19 cellular contexts compared by ENCODE assay signal in the genomic region with DNA sequence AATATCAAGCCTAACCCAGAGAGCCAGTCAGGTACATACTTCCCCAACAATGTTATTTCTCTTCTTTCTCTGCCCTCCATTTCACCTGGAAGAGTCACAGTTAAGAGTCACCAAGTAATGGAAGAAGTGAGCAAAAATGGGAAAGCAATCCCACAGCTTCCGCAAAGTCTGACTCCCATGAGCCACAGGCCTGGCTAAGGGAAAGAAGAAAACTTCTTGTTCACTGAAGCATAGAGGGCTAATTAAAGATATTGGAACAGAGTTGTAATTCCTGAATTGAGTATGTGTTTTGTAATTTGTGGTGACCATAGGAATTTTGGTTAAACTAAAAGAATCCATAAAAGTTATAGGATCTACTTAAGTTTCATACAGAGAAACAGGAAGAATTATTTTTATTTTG.
"Had no signal": no experiment of that assay in that cellular context is flagged by ENCODE, and none has a peak within 500 bp of the region (broad histone marks: within the 10 kb centered on the region; RNA-seq: fewer than 3 reads in every experiment).

No MANE protein-coding gene starts in this region.

- H3K36me3 Mint-ChIP-seq: memory B cell, mesothelial cell of epicardium, natural killer cell had no signal

- H3K4me1 ChIP-seq: colonic mucosa, heart left ventricle, left ventricle myocardium inferior, lower lobe of right lung, right atrium auricular region had no signal

- DNase-seq: colonic mucosa; effector CD4-positive, alpha-beta T cell; endodermal cell; erythroblast; heart left ventricle; hypothalamus; left ventricle myocardium inferior; lower lobe of right lung; natural killer cell; small intestine; stimulated activated CD4-positive, alpha-beta T cell treated with anti-CD3 and anti-CD28 coated beads, Interleukin-12 subunit alpha, Interleukin-12 subunit beta, amount 100 ng/mL, for 4 hours; stimulated activated naive CD4-positive, alpha-beta T cell treated with Interleukin-2 at 50 U/mL for 16 hours; trophoblast cell had no signal

- H3K9me3 ChIP-seq: colonic mucosa, heart left ventricle, left ventricle myocardium inferior, lower lobe of right lung, right atrium auricular region had no signal

- H3K27me3 Mint-ChIP-seq: memory B cell had no signal

- ATAC-seq: heart left ventricle, lower lobe of right lung, natural killer cell had no signal

- H3K27ac Mint-ChIP-seq: endodermal cell, memory B cell, mesothelial cell of epicardium, natural killer cell had no signal

- H3K4me3 ChIP-seq: colonic mucosa, heart left ventricle, left ventricle myocardium inferior, lower lobe of right lung, right atrium auricular region had no signal

- H3K27me3 ChIP-seq: colonic mucosa, heart left ventricle, right atrium auricular region had no signal

- H3K4me3 Mint-ChIP-seq: endodermal cell, memory B cell, mesothelial cell of epicardium, natural killer cell had no signal

- H3K4me1 Mint-ChIP-seq: memory B cell, natural killer cell had no signal

- H3K27ac ChIP-seq: colonic mucosa, heart left ventricle, left ventricle myocardium inferior, lower lobe of right lung, right atrium auricular region had no signal

- FAIRE-seq: endothelial cell of umbilical vein, frontal cortex, islet of Langerhans, small intestine had no signal

- H3K9me3 Mint-ChIP-seq: mesothelial cell of epicardium had no signal

- H3K36me3 ChIP-seq: colonic mucosa, heart left ventricle, left ventricle myocardium inferior, lower lobe of right lung, right atrium auricular region had no signal
